ENCODE assay signal across 8 cellular contexts in genomic region chr20:53940883-53941546, GRCh38.
DNase-seq lines count a peak whose midpoint lies in the region; ATAC-seq and TF ChIP-seq lines count a peak whose summit lies in the region.

No MANE protein-coding gene starts in this region.

- peak overlapping the region; percentile 99 for H3K27ac ChIP-seq in OCI-LY1 (ENCODE audit: low read depth, low read length, poor library complexity, severe bottlenecking)

- no peaks in the 10 kb centered on the region for H3K27me3 ChIP-seq in OCI-LY1 (ENCODE audit: insufficient read depth, low read length)

- no peaks in the 10 kb centered on the region for H3K9me2 ChIP-seq in OCI-LY1 (ENCODE audit: low read depth, low read length)

- no peaks in the 10 kb centered on the region for H3K79me2 ChIP-seq in OCI-LY1 (ENCODE audit: insufficient read depth, low read length)

- TF ChIP-seq CTCF in OCI-LY1 (IDR thresholded peaks at IDR 0.05; ENCODE audit: low read length) (no peak), osteocyte (IDR thresholded peaks at IDR 0.05) (no peak)

- H3K9me3 Mint-ChIP-seq in osteocyte (ENCODE audit: unreplicated experiment): no peaks in the 10 kb centered on the region

- no peak for ATAC-seq in GM19035 (IDR thresholded peaks at IDR 0.05; ENCODE audit: unreplicated experiment)
- ATAC-seq in HG03439 (IDR thresholded peaks at IDR 0.05; ENCODE audit: unreplicated experiment): no peak

- peak overlapping the region; percentile 48 for H3K4me3 Mint-ChIP-seq in osteocyte (ENCODE audit: unreplicated experiment)

- H3F3A ChIP-seq in OCI-LY1 (ENCODE audit: insufficient read depth, low read length): 0 out of 2 replicates have a peak, but pooled peaks cover 3% of the 10 kb centered on the region

- peak overlapping the region; percentile 73 for H3K9ac ChIP-seq in OCI-LY1 (ENCODE audit: low read length)

- DNase-seq in EL (peak; percentile 82), fibroblast of gingiva (ENCODE audit: low read depth) (peak; percentile 85), osteocyte (ENCODE audit: extremely low spot score, unreplicated experiment) (no peak)
- DNase-seq in central memory CD4-positive, alpha-beta T cell: no peak
- no peak for DNase-seq in activated effector memory CD4-positive, alpha-beta T cell treated with anti-CD3 and anti-CD28 coated beads, Interleukin-2, amount 50 U/mL, for 16 hours

- no peak overlapping the region for H2AFZ ChIP-seq in OCI-LY1 (ENCODE audit: low read length)

- peak overlapping the region; percentile 68 for H3K27ac Mint-ChIP-seq in osteocyte (ENCODE audit: unreplicated experiment)

- H3K4me3 ChIP-seq in OCI-LY1 (ENCODE audit: low read depth, low read length, poor library complexity, severe bottlenecking): peak overlapping the region; percentile 47

- no peaks in the 10 kb centered on the region for H3K27me3 Mint-ChIP-seq in osteocyte (ENCODE audit: unreplicated experiment)

- no peaks in the 10 kb centered on the region for H3K9me3 ChIP-seq in OCI-LY1 (ENCODE audit: low read length)

- H3K4me2 ChIP-seq in OCI-LY1 (ENCODE audit: low read length): peak overlapping the region; percentile 78

- no peaks in the 10 kb centered on the region for H3K36me3 ChIP-seq in OCI-LY1 (ENCODE audit: insufficient read depth, low read length)

- H4K20me1 ChIP-seq in OCI-LY1 (ENCODE audit: insufficient read depth, low read length): no peaks in the 10 kb centered on the region

- peaks cover 74% of the 10 kb centered on the region for H3K4me1 ChIP-seq in OCI-LY1 (ENCODE audit: insufficient read depth, low read length, severe bottlenecking)

- peaks cover 32% of the 10 kb centered on the region for H3K4me1 Mint-ChIP-seq in osteocyte (ENCODE audit: unreplicated experiment)

- no peaks in the 10 kb centered on the region for H3K36me3 Mint-ChIP-seq in osteocyte (ENCODE audit: unreplicated experiment)

Comparison
In these comparisons a context has a peak if more than half of its experiments do, and no peak if none do; other contexts are left out.
1. DNase-seq: peak in EL (single experiment) and fibroblast of gingiva (single experiment); none in osteocyte (single experiment), central memory CD4-positive, alpha-beta T cell (single experiment) and activated effector memory CD4-positive, alpha-beta T cell treated with anti-CD3 and anti-CD28 coated beads, Interleukin-2, amount 50 U/mL, for 16 hours (single experiment).